15 cellular contexts compared by ENCODE assay signal in the genomic region with DNA sequence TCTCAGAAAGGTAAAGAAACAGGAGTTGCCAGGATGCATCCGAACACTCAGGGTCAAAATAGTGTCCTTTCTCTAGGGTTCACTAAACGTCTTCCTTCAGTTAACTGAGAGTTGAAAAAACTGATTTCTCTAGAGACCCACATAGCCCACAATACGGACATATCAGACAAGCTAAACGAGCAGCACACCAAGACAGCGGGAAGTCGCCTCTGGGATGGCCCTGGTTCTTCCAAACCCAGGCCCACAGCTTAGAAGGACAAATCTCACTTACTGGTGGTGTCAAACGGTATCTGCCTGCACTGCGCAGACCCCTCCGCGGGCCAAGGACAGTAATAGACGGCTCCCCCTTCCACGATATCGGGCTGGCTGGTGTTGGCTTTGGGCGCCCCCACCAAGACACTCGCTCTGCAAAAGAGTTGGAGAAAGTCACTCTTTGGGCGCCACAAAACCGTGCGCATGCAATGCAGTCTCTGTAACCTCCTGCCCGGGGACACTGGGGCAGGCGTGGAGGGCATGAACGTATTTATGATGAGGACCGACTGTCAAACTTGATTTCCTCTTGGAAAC. TPM values are rescaled to one million over a fixed set of nuclear protein-coding genes. Genes with fewer than 3 reads are reported as not detected.
DNase-seq lines count a peak whose midpoint lies in the region; ATAC-seq and TF ChIP-seq lines count a peak whose summit lies in the region.
"Had no signal": no experiment of that assay in that cellular context is flagged by ENCODE, and none has a peak within 500 bp of the region (broad histone marks: within the 10 kb centered on the region; RNA-seq: fewer than 3 reads in every experiment).

No MANE protein-coding gene starts in this region.

- intact Hi-C loops in Panc1 (cut with micrococcal nuclease; ENCODE audit: unreplicated experiment), result no loop called here

- no peak for TF ChIP-seq POLR2A in upper lobe of left lung (IDR thresholded peaks at IDR 0.05)

- in situ Hi-C loops in Panc1 (cut with HindIII; ENCODE audit: low pct_unique_long_range_greater_than_20kb, low sequenced_read_pairs), result no loop called here

- H3K4me1 ChIP-seq in Panc1 (ENCODE audit: control insufficient read depth, insufficient read depth, low read length), result no peaks in the 10 kb centered on the region
- no peaks in the 10 kb centered on the region for H3K4me1 ChIP-seq in esophagus (ENCODE audit: control insufficient read depth in 2 of 2, insufficient read depth in 2 of 2, low read length in 1 of 2)
- H3K4me1 ChIP-seq in mucosa of rectum (ENCODE audit: control insufficient read depth in 2 of 2, insufficient read depth in 2 of 2, low read length in 2 of 2), result no peaks in the 10 kb centered on the region
- peaks cover 0 to 21% (median 7%) of the 10 kb centered on the region in 4 donors for H3K4me1 ChIP-seq in upper lobe of left lung

- H3K27ac ChIP-seq in Panc1 (ENCODE audit: low read length) (no peak overlapping the region), esophagus (ENCODE audit: low read depth in 2 of 2, low read length in 1 of 2) (peak overlapping the region; percentile 6 to 24), mucosa of rectum (ENCODE audit: low read depth in 2 of 2, low read length in 2 of 2) (peak overlapping the region in 1 of 2 donors; percentile 32), upper lobe of left lung (peak overlapping the region in 3 of 4 donors; percentile 9 to 74 (median 21)), substantia nigra (ENCODE audit: low read depth, low read length, poor library complexity, severe bottlenecking) (no peak overlapping the region)
- H3K27ac ChIP-seq: SK-N-MC had no signal

- H3K9ac ChIP-seq in mucosa of rectum (ENCODE audit: low read depth in 1 of 2, low read length in 2 of 2), result no peak overlapping the region

- peaks cover 5% of the 10 kb centered on the region for H3K27me3 ChIP-seq in Panc1 (ENCODE audit: control insufficient read depth, insufficient read depth, low read length)
- H3K27me3 ChIP-seq in esophagus (ENCODE audit: control insufficient read depth in 1 of 2, insufficient read depth in 2 of 2, low read length in 2 of 2), result no peaks in the 10 kb centered on the region
- H3K27me3 ChIP-seq in mucosa of rectum (ENCODE audit: control insufficient read depth in 2 of 2, insufficient read depth in 2 of 2, low read length in 2 of 2), result peaks cover 10 to 15% of the 10 kb centered on the region in 2 donors
- H3K27me3 ChIP-seq in upper lobe of left lung, result peaks cover 0 to 3% (median 1%) of the 10 kb centered on the region in 4 donors

- POLR2A ChIA-PET in Panc1 (lab: Charles Lee), result no interaction called here

- CTCF ChIA-PET in Panc1 (lab: Charles Lee), result no interaction called here

- H3K36me3 ChIP-seq in Panc1 (ENCODE audit: control insufficient read depth, insufficient read depth, low read length), result no peaks in the 10 kb centered on the region
- H3K36me3 ChIP-seq in esophagus (ENCODE audit: control insufficient read depth in 2 of 2, insufficient read depth in 2 of 2, low read length in 1 of 2), result no peaks in the 10 kb centered on the region
- H3K36me3 ChIP-seq in mucosa of rectum (ENCODE audit: control insufficient read depth in 2 of 2, insufficient read depth in 2 of 2, low read length in 2 of 2), result no peaks in the 10 kb centered on the region
- H3K36me3 ChIP-seq in upper lobe of left lung, result no peaks in the 10 kb centered on the region

- no peak for TF ChIP-seq EP300 in upper lobe of left lung (IDR thresholded peaks at IDR 0.05)

- peak; percentile 48 for ATAC-seq in Panc1
- peak in 1 of 2 donors; percentile 27 for ATAC-seq in upper lobe of left lung (ENCODE audit: low FRiP score in 2 of 2)
- ATAC-seq in HG02678 (IDR thresholded peaks at IDR 0.05; ENCODE audit: unreplicated experiment), result no peak
- ATAC-seq: activated CD4-positive, alpha-beta T cell treated with anti-CD3 and anti-CD28 coated beads for 36 hours had no signal

- DNase-seq in Panc1 (ENCODE audit: low read depth, low spot score), result no peak
- no peak for DNase-seq in upper lobe of left lung
- no peak for DNase-seq in substantia nigra (lab: John Stamatoyannopoulos, UW)
- DNase-seq in NCI-H128 (lab: John Stamatoyannopoulos, UW; ENCODE audit: unreplicated experiment), result no peak
- DNase-seq: activated CD4-positive, alpha-beta T cell treated with anti-CD3 and anti-CD28 coated beads for 36 hours; activated effector memory CD4-positive, alpha-beta T cell treated with anti-CD3 and anti-CD28 coated beads, Interleukin-2, amount 50 U/mL, for 16 hours; DMS153; effector CD8-positive, alpha-beta T cell; KG1 had no signal

- no peak overlapping the region for H3K4me3 ChIP-seq in Panc1 (ENCODE audit: low read depth in 2 of 2, low read length in 2 of 2)
- H3K4me3 ChIP-seq in esophagus (ENCODE audit: low read depth in 1 of 2, low read length in 2 of 2), result peak overlapping the region; percentile 23 to 61
- peak overlapping the region; percentile 10 to 69 for H3K4me3 ChIP-seq in mucosa of rectum (ENCODE audit: low read length in 2 of 2)
- peak overlapping the region; percentile 10 to 56 (median 44) for H3K4me3 ChIP-seq in upper lobe of left lung
- H3K4me3 ChIP-seq: SK-N-MC had no signal

- WGBS in esophagus, 2 donors, result 21 to 23% methylated on average over 22 of the region's 22 CpGs
- 29 to 33% methylated on average over 11 to 21 of the region's 22 CpGs for WGBS in upper lobe of left lung, 2 donors

- TF ChIP-seq CTCF in Panc1 (IDR thresholded peaks at IDR 0.05), result no peak
- TF ChIP-seq CTCF in upper lobe of left lung (IDR thresholded peaks at IDR 0.05), result no peak

- H3K9me3 ChIP-seq in Panc1 (ENCODE audit: control insufficient read depth, insufficient read depth, low read depth, low read length) (no peaks in the 10 kb centered on the region), esophagus (ENCODE audit: control insufficient read depth in 2 of 2, insufficient read depth in 1 of 2, low read depth in 1 of 2, low read length in 1 of 2) (peaks cover 0 to 3% of the 10 kb centered on the region in 2 donors), mucosa of rectum (ENCODE audit: control insufficient read depth in 2 of 2, low read length in 2 of 2) (no peaks in the 10 kb centered on the region), upper lobe of left lung (no peaks in the 10 kb centered on the region)

- no TSS peak for BruUV-seq in Panc1 (replicated peaks; lab: Mats Ljungman, UMichigan)

RNA-seq across cellular contexts. Expression of a gene that starts 1.1 kb away (rescaled TPM):
- total RNA-seq in Panc1 (2021; ENCODE audit: unreplicated experiment), result 0.18 TPM
- polyA plus RNA-seq in Panc1 (2012; ENCODE audit: insufficient read length), result 0.06 TPM
- 1 to 10 TPM; 2.5 to 3.6 TPM for polyA plus RNA-seq in esophagus
- 10 to 100 TPM; 18.2 to 40.3 (median 26.4) TPM for total RNA-seq in upper lobe of left lung
- total RNA-seq: activated CD4-positive, alpha-beta T cell treated with anti-CD3 and anti-CD28 coated beads for 36 hours; NCI-H460 had no signal
- polyA plus RNA-seq: keratinocyte had no signal

Comparison
In these comparisons a context has a peak if more than half of its experiments do, and no peak if none do; other contexts are left out.
1. H3K27ac ChIP-seq: peak in esophagus (2 of 2) and upper lobe of left lung (3 of 4); none in Panc1 (single experiment) and substantia nigra (single experiment).
2. H3K4me3 ChIP-seq: peak in esophagus (2 of 2), mucosa of rectum (2 of 2) and upper lobe of left lung (4 of 4); none in Panc1 (0 of 2).
3. RNA of a gene that starts 1.1 kb away (total RNA-seq): 18.2 to 40.3 TPM in upper lobe of left lung; 0.18 TPM in Panc1 (single experiment); every median in the first group is over 10 times any median in the second.